9 cellular contexts compared by ENCODE assay signal in the genomic region with DNA sequence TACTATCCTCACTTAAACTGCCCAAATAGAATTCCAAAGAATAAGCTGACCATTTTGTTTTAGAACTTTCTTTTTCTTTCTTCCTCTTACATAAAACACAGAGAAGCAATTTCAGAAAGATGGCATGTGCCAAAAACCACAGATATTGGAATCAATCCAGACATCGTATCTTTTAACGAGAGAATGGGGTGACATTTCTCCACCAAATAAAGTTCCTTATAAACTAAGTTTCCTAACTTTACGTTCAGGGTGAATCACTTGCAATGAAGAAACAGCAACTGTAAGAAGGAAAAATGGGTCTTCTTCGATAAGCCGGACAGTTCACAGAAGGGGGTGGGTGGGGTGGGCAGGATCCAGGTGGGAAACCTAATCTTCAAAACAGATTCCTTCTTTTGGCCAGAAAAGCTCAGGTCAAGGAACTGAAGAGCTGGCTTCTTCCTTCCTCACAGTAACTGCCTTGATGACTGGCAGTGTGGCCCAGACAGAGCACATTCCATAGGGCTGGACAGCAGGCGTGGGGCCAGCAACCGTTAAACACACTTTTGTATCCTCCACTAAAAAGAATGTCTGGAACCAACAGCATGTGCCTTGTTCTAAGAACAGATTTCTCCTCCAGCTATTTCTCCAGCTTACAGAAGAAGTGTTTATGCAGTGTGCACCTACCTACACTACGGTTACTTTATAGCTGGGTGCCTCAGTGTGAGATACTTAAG. TPM values are rescaled to one million over a fixed set of nuclear protein-coding genes. Genes with fewer than 3 reads are reported as not detected.
DNase-seq lines count a peak whose midpoint lies in the region; ATAC-seq and TF ChIP-seq lines count a peak whose summit lies in the region.
"Had no signal": no experiment of that assay in that cellular context is flagged by ENCODE, and none has a peak within 500 bp of the region (broad histone marks: within the 10 kb centered on the region; RNA-seq: fewer than 3 reads in every experiment).

No MANE protein-coding gene starts in this region.

- DNase-seq in AG09309 (ENCODE audit: low read depth) (peak; percentile 92), RWPE2 (ENCODE audit: low spot score) (no peak), fibroblast of gingiva (ENCODE audit: low read depth) (peak; percentile 77), myocyte (ENCODE audit: low read depth) (peak; percentile 70), NCI-H1436 (lab: John Stamatoyannopoulos, UW) (no peak)
- DNase-seq: immature natural killer cell had no signal

- TF ChIP-seq CTCF in AG09309 (IDR thresholded peaks at IDR 0.05; ENCODE audit: control insufficient read depth, insufficient read depth, low read depth, low read length, missing control alignments) (no peak), RWPE2 (IDR thresholded peaks at IDR 0.05; ENCODE audit: poor library complexity, severe bottlenecking) (no peak)

- H3K9me3 ChIP-seq in RWPE2 (ENCODE audit: severe bottlenecking): no peaks in the 10 kb centered on the region

- H3K36me3 ChIP-seq in RWPE2 (ENCODE audit: low read depth): peaks cover 7% of the 10 kb centered on the region

- ATAC-seq in RWPE2 (ENCODE audit: low read depth) (peak; percentile 93), HG02588 (IDR thresholded peaks at IDR 0.05; ENCODE audit: unreplicated experiment) (no peak), HG02970 (IDR thresholded peaks at IDR 0.05; ENCODE audit: low FRiP score, unreplicated experiment) (no peak), GM18861 (IDR thresholded peaks at IDR 0.05; ENCODE audit: unreplicated experiment) (no peak)

- H3K27ac ChIP-seq in RWPE2 (ENCODE audit: poor library complexity, severe bottlenecking): peak overlapping the region; percentile 86

- H3K4me3 ChIP-seq in AG09309 (ENCODE audit: control insufficient read depth, low read depth, low read length) (no peak overlapping the region), RWPE2 (ENCODE audit: severe bottlenecking) (no peak overlapping the region)

- peaks cover 35% of the 10 kb centered on the region for H3K4me1 ChIP-seq in RWPE2 (ENCODE audit: insufficient read depth, poor library complexity, severe bottlenecking)

- H3K27me3 ChIP-seq in RWPE2 (ENCODE audit: insufficient read depth, poor library complexity, severe bottlenecking): no peaks in the 10 kb centered on the region

RNA-seq across cellular contexts. Expression of a gene that starts 31.5 kb away (rescaled TPM):
- total RNA-seq in myocyte: 21.2 and 31.3 TPM in 2 replicates
- 52.1 TPM for polyA plus RNA-seq in myocyte (2012)

Comparison
In these comparisons a context has a peak if more than half of its experiments do, and no peak if none do; other contexts are left out.
1. DNase-seq: peak in AG09309 (single experiment), fibroblast of gingiva (single experiment) and myocyte (single experiment); none in RWPE2 (single experiment) and NCI-H1436 (single experiment).